Comparison of ENCODE assay signal across 24 cellular contexts in genomic region chr7:16655394-16655793, GRCh38.
"Had no signal": no experiment of that assay in that cellular context is flagged by ENCODE, and none has a peak within 500 bp of the region (broad histone marks: within the 10 kb centered on the region; RNA-seq: fewer than 3 reads in every experiment).

No MANE protein-coding gene starts in this region.

- H3K4me3 Mint-ChIP-seq: dendritic cell treated with granulocyte-macrophage colony-stimulating factor and Interleukin-4, amounts not matched to agents 40 ng/mL and 50 ng/mL, for 4 days; endodermal cell; immature natural killer cell; mesothelial cell of epicardium; naive B cell; natural killer cell treated with Interleukin-12 subunit alpha and Interleukin-12 subunit beta and Interleukin-15 and Interleukin-18, amount 100 ng/mL, for 72 hours; neural progenitor cell; stimulated activated effector memory CD8-positive, alpha-beta T cell treated with anti-CD3 and anti-CD28 coated beads, Interleukin-12 subunit alpha, Interleukin-12 subunit beta, amount 100 ng/mL, for 72 hours had no signal

- H3K27me3 ChIP-seq: colonic mucosa, neural progenitor cell, right atrium auricular region, sigmoid colon, transverse colon, vagina had no signal

- H3K27ac ChIP-seq: colonic mucosa, neural progenitor cell, parathyroid adenoma, sigmoid colon, thoracic aorta, transverse colon, vagina had no signal

- H3K36me3 ChIP-seq: colonic mucosa, neural progenitor cell, right atrium auricular region, sigmoid colon, thoracic aorta, transverse colon, vagina had no signal

- H3K27ac Mint-ChIP-seq: dendritic cell treated with granulocyte-macrophage colony-stimulating factor and Interleukin-4, amounts not matched to agents 40 ng/mL and 50 ng/mL, for 4 days; endodermal cell; immature natural killer cell; mesothelial cell of epicardium; naive B cell; natural killer cell treated with Interleukin-12 subunit alpha and Interleukin-12 subunit beta and Interleukin-15 and Interleukin-18, amount 100 ng/mL, for 72 hours; neural progenitor cell; progenitor cell of endocrine pancreas; stimulated activated effector memory CD8-positive, alpha-beta T cell treated with anti-CD3 and anti-CD28 coated beads, Interleukin-12 subunit alpha, Interleukin-12 subunit beta, amount 100 ng/mL, for 72 hours had no signal

- H3K9me3 ChIP-seq: colonic mucosa, mucosa of descending colon, right atrium auricular region, sigmoid colon, thoracic aorta, transverse colon, vagina had no signal

- ATAC-seq: mucosa of descending colon; natural killer cell treated with Interleukin-12 subunit alpha and Interleukin-12 subunit beta and Interleukin-15 and Interleukin-18, amount 100 ng/mL, for 72 hours; stimulated activated effector memory CD8-positive, alpha-beta T cell treated with anti-CD3 and anti-CD28 coated beads, Interleukin-12 subunit alpha, Interleukin-12 subunit beta, amount 100 ng/mL, for 72 hours; stimulated activated naive CD8-positive, alpha-beta T cell treated with anti-CD3 and anti-CD28 coated beads, Interleukin-15, Interleukin-2, amounts not matched to agents 100 U/mL and 50 U/mL, for 24 hours had no signal

- H3K9me3 Mint-ChIP-seq: dendritic cell treated with granulocyte-macrophage colony-stimulating factor and Interleukin-4, amounts not matched to agents 40 ng/mL and 50 ng/mL, for 4 days; endodermal cell; immature natural killer cell; mesothelial cell of epicardium; naive B cell; natural killer cell treated with Interleukin-12 subunit alpha and Interleukin-12 subunit beta and Interleukin-15 and Interleukin-18, amount 100 ng/mL, for 72 hours; neural progenitor cell; stimulated activated effector memory CD8-positive, alpha-beta T cell treated with anti-CD3 and anti-CD28 coated beads, Interleukin-12 subunit alpha, Interleukin-12 subunit beta, amount 100 ng/mL, for 72 hours had no signal

- DNase-seq: colonic mucosa; effector CD8-positive, alpha-beta T cell; endodermal cell; hypothalamus; immature natural killer cell; mesenchymal stem cell; mucosa of descending colon; naive B cell; sigmoid colon; stimulated activated CD4-positive, alpha-beta T cell treated with anti-CD3 and anti-CD28 coated beads, Interleukin-2, amount 100 ng/mL, for 24 hours; stimulated activated CD4-positive, alpha-beta T cell treated with anti-CD3 and anti-CD28 coated beads, Interleukin-4, amount 100 ng/mL, for 24 hours; stimulated activated naive CD8-positive, alpha-beta T cell treated with anti-CD3 and anti-CD28 coated beads, Interleukin-15, Interleukin-2, amounts not matched to agents 100 U/mL and 50 U/mL, for 24 hours; substantia nigra; transverse colon had no signal

- H3K36me3 Mint-ChIP-seq: mesothelial cell of epicardium; naive B cell; natural killer cell treated with Interleukin-12 subunit alpha and Interleukin-12 subunit beta and Interleukin-15 and Interleukin-18, amount 100 ng/mL, for 72 hours had no signal

- H2AFZ ChIP-seq: neural progenitor cell, parathyroid adenoma had no signal

- H3K4me3 ChIP-seq: colonic mucosa, mucosa of descending colon, neural progenitor cell, right atrium auricular region, sigmoid colon, thoracic aorta, transverse colon, vagina had no signal

- H3K9ac ChIP-seq: neural progenitor cell, parathyroid adenoma had no signal

- H3K27me3 Mint-ChIP-seq: dendritic cell treated with granulocyte-macrophage colony-stimulating factor and Interleukin-4, amounts not matched to agents 40 ng/mL and 50 ng/mL, for 4 days; naive B cell; natural killer cell treated with Interleukin-12 subunit alpha and Interleukin-12 subunit beta and Interleukin-15 and Interleukin-18, amount 100 ng/mL, for 72 hours; progenitor cell of endocrine pancreas had no signal

- H3K4me1 ChIP-seq: colonic mucosa had no signal

- H3K4me2 ChIP-seq: neural progenitor cell had no signal
